ENCODE assay signal across 13 cellular contexts in genomic region chr20:31681128-31681727, GRCh38. TPM values are rescaled to one million over a fixed set of nuclear protein-coding genes. Genes with fewer than 3 reads are reported as not detected.
DNase-seq lines count a peak whose midpoint lies in the region; ATAC-seq and TF ChIP-seq lines count a peak whose summit lies in the region.
"Had no signal": no experiment of that assay in that cellular context is flagged by ENCODE, and none has a peak within 500 bp of the region (broad histone marks: within the 10 kb centered on the region; RNA-seq: fewer than 3 reads in every experiment).

No MANE protein-coding gene starts in this region.

- peaks cover 99% of the 10 kb centered on the region for H3K36me3 Mint-ChIP-seq in Calu3 (ENCODE audit: insufficient read depth, unreplicated experiment)
- H3K36me3 Mint-ChIP-seq in activated naive CD8-positive, alpha-beta T cell treated with anti-CD3 and anti-CD28 coated beads for 36 hours: peaks cover 81% of the 10 kb centered on the region
- H3K36me3 Mint-ChIP-seq in nephron progenitor cell (ENCODE audit: low read depth): peaks cover 9% of the 10 kb centered on the region

- TF ChIP-seq CTCF in Calu3 (IDR thresholded peaks at IDR 0.05; ENCODE audit: unreplicated experiment) (no peak), nephron progenitor cell (IDR thresholded peaks at IDR 0.05) (no peak), thyroid gland (IDR thresholded peaks at IDR 0.05) (no peak)

- peaks cover 10 to 52% (median 34%) of the 10 kb centered on the region in 11 experiments; a peak in 17 of 22 replicates for H3K36me3 ChIP-seq in BLaER1 treated with 17β-estradiol and CSF1 and Interleukin-3, amounts not matched to agents 10 nM and 100 nM
- peaks cover 3% of the 10 kb centered on the region; the same call in 1 of the 2 replicates for H3K36me3 ChIP-seq in SJCRH30
- no peaks in the 10 kb centered on the region for H3K36me3 ChIP-seq in thyroid gland

- H3K27me3 Mint-ChIP-seq in Calu3 (ENCODE audit: unreplicated experiment) (no peaks in the 10 kb centered on the region), nephron progenitor cell (ENCODE audit: low read depth, poor library complexity) (no peaks in the 10 kb centered on the region)
- H3K27me3 Mint-ChIP-seq in activated naive CD8-positive, alpha-beta T cell treated with anti-CD3 and anti-CD28 coated beads for 36 hours: no peaks in the 10 kb centered on the region

- no peaks in the 10 kb centered on the region for H3K27me3 ChIP-seq in BLaER1 treated with 17β-estradiol and CSF1 and Interleukin-3, amounts not matched to agents 10 nM and 100 nM
- H3K27me3 ChIP-seq in SJCRH30: no peaks in the 10 kb centered on the region
- H3K27me3 ChIP-seq in thyroid gland: no peaks in the 10 kb centered on the region

- H3K4me3 Mint-ChIP-seq in Calu3 (ENCODE audit: low read depth, unreplicated experiment): no peak overlapping the region
- no peak overlapping the region for H3K4me3 Mint-ChIP-seq in activated naive CD8-positive, alpha-beta T cell treated with anti-CD3 and anti-CD28 coated beads for 36 hours
- H3K4me3 Mint-ChIP-seq in nephron progenitor cell: no peak overlapping the region

- H3K4me1 ChIP-seq in BLaER1 treated with 17β-estradiol and CSF1 and Interleukin-3, amounts not matched to agents 10 nM and 100 nM: peaks cover 98 to 100% (median 100%) of the 10 kb centered on the region in 10 experiments
- H3K4me1 ChIP-seq in SJCRH30: peaks cover 63% of the 10 kb centered on the region
- peaks cover 45 to 83% of the 10 kb centered on the region in 2 donors for H3K4me1 ChIP-seq in thyroid gland

- no TSS peak for BruUV-seq in Calu3 (replicated peaks; lab: Mats Ljungman, UMichigan)

- H4K20me1 ChIP-seq in BLaER1 treated with 17β-estradiol and CSF1 and Interleukin-3, amounts not matched to agents 10 nM and 100 nM: peaks cover 0 to 85% (median 0%) of the 10 kb centered on the region in 11 experiments; a peak in 2 of 22 replicates

- DNase-seq in Calu3 (no peak), nephron progenitor cell (no peak), NCI-H1105 (lab: John Stamatoyannopoulos, UW) (no peak), SJCRH30 (no peak), thyroid gland (no peak)
- no peak for DNase-seq in activated naive CD8-positive, alpha-beta T cell treated with anti-CD3 and anti-CD28 coated beads for 36 hours
- DNase-seq: NCI-H1105 treated with DMSO at 0.1 percent for 48 hours, NCI-H524 treated with DMSO at 0.1 percent for 48 hours, occipital lobe had no signal

- CTCF ChIA-PET in Calu3 (lab: Charles Lee): interaction anchor here (1.4 to 3.5 kb wide), 2 partner anchors 12 to 42 kb away, joined by 3 to 13 read pairs; partner anchors contain the start of gene BCL2L1

- H3K27ac Mint-ChIP-seq in Calu3 (ENCODE audit: unreplicated experiment): peak overlapping the region; percentile 56
- H3K27ac Mint-ChIP-seq in activated naive CD8-positive, alpha-beta T cell treated with anti-CD3 and anti-CD28 coated beads for 36 hours: peak overlapping the region; percentile 69
- H3K27ac Mint-ChIP-seq in nephron progenitor cell: peak overlapping the region; percentile 92

- no peak for TF ChIP-seq POLR2A in thyroid gland (IDR thresholded peaks at IDR 0.05)

- no peaks in the 10 kb centered on the region for H3K9me3 ChIP-seq in BLaER1 treated with 17β-estradiol and CSF1 and Interleukin-3, amounts not matched to agents 10 nM and 100 nM (replicated peaks in 1 of 11)
- H3K9me3 ChIP-seq in SJCRH30 (replicated peaks) (no peaks in the 10 kb centered on the region), thyroid gland (no peaks in the 10 kb centered on the region)

- WGBS in thyroid gland, 2 donors: 85 to 91% methylated on average over 7 of the region's 7 CpGs

- intact Hi-C loops in Calu3 (cut with micrococcal nuclease; ENCODE audit: unreplicated experiment) (no loop called here), thyroid gland (cut with DNase I) (no loop called here)

- H3K27ac ChIP-seq in BLaER1 treated with 17β-estradiol and CSF1 and Interleukin-3, amounts not matched to agents 10 nM and 100 nM: peak overlapping the region in 8 of 11 experiments; percentile 38 to 96 (median 93); a peak in 15 of 22 replicates
- no peak overlapping the region for H3K27ac ChIP-seq in SJCRH30
- H3K27ac ChIP-seq in thyroid gland: peak overlapping the region in 1 of 3 donors; percentile 80

- no peak for ATAC-seq in HG03196 (IDR thresholded peaks at IDR 0.05; ENCODE audit: unreplicated experiment)
- ATAC-seq: activated CD4-positive, CD25-positive, alpha-beta regulatory T cell treated with anti-CD3 and anti-CD28 coated beads, Interleukin-2, amount 50 U/mL, for 24 hours had no signal

- no peaks in the 10 kb centered on the region for H3K9me3 Mint-ChIP-seq in Calu3 (ENCODE audit: low read depth, unreplicated experiment)
- no peaks in the 10 kb centered on the region for H3K9me3 Mint-ChIP-seq in activated naive CD8-positive, alpha-beta T cell treated with anti-CD3 and anti-CD28 coated beads for 36 hours
- H3K9me3 Mint-ChIP-seq in nephron progenitor cell: no peaks in the 10 kb centered on the region

- H3K4me3 ChIP-seq in BLaER1 treated with 17β-estradiol and CSF1 and Interleukin-3, amounts not matched to agents 10 nM and 100 nM: no peak overlapping the region
- H3K4me3 ChIP-seq in SJCRH30: no peak overlapping the region
- H3K4me3 ChIP-seq in thyroid gland (replicated peaks in 1 of 3): no peak overlapping the region

- H3K9ac ChIP-seq in BLaER1 treated with 17β-estradiol and CSF1 and Interleukin-3, amounts not matched to agents 10 nM and 100 nM: peak overlapping the region in 7 of 11 experiments; percentile 19 to 89 (median 80); a peak in 8 of 22 replicates

- H3K4me1 Mint-ChIP-seq in Calu3 (ENCODE audit: low read depth, unreplicated experiment) (peaks cover 93% of the 10 kb centered on the region), nephron progenitor cell (peaks cover 66% of the 10 kb centered on the region)
- peaks cover 89% of the 10 kb centered on the region for H3K4me1 Mint-ChIP-seq in activated naive CD8-positive, alpha-beta T cell treated with anti-CD3 and anti-CD28 coated beads for 36 hours

- peak overlapping the region; percentile 55 to 99 (median 96) for H3K4me2 ChIP-seq in BLaER1 treated with 17β-estradiol and CSF1 and Interleukin-3, amounts not matched to agents 10 nM and 100 nM

RNA-seq across cellular contexts. Expression of gene BCL2L1, which starts 41.4 kb away (rescaled TPM):
- total RNA-seq in Calu3 (2022) (290 and 321 TPM in 2 replicates), thyroid gland (100 to 1,000 TPM; 110 to 154 (median 125) TPM)
- 100 to 1,000 TPM; 196 to 206 TPM for total RNA-seq in activated naive CD8-positive, alpha-beta T cell treated with anti-CD3 and anti-CD28 coated beads for 36 hours
- total RNA-seq in SJCRH30 (2014; rRNA removed; shearing (Covaris generic)): 33.1 and 33.4 TPM in 2 replicates

RNA-seq across cellular contexts. Expression of gene COX4I2, which starts 43.5 kb away (rescaled TPM):
- total RNA-seq in Calu3 (2022) (not detected in 2 replicates), thyroid gland (1 to 10 TPM; 1.1 to 4.8 (median 3.4) TPM)
- not detected for total RNA-seq in activated naive CD8-positive, alpha-beta T cell treated with anti-CD3 and anti-CD28 coated beads for 36 hours
- not detected in 2 replicates for total RNA-seq in SJCRH30 (2014; rRNA removed; shearing (Covaris generic))
- total RNA-seq: HT-29, occipital lobe had no signal

RNA-seq across cellular contexts. Expression of gene TPX2, which starts 57.9 kb away (rescaled TPM):
- total RNA-seq in Calu3 (2022) (157 and 179 TPM in 2 replicates), thyroid gland (1 to 10 TPM in 2 of 4 donors, under 1 TPM in 2; 0.39 to 2.0 (median 0.82) TPM)
- 100 to 1,000 TPM; 111 TPM for total RNA-seq in activated naive CD8-positive, alpha-beta T cell treated with anti-CD3 and anti-CD28 coated beads for 36 hours
- total RNA-seq in SJCRH30 (2014; rRNA removed; shearing (Covaris generic)): 237 and 240 TPM in 2 replicates

Comparison
In these comparisons a context has a peak if more than half of its experiments do, and no peak if none do; other contexts are left out.
1. RNA of gene TPX2, which starts 57.9 kb away (total RNA-seq): 237 to 240 TPM in SJCRH30, 157 to 179 TPM in Calu3 and 111 TPM in activated naive CD8-positive, alpha-beta T cell treated with anti-CD3 and anti-CD28 coated beads for 36 hours; 0.39 to 2.0 TPM in thyroid gland; every median in the first group is over 10 times any median in the second.
2. Peak in every context shown above with its lines, with median percentiles within 50 percentile points of each other: H3K27ac Mint-ChIP-seq.